Comparison of ENCODE assay signal across 17 cellular contexts in genomic region chr16:81664153-81664552, GRCh38.
DNase-seq lines count a peak whose midpoint lies in the region; ATAC-seq and TF ChIP-seq lines count a peak whose summit lies in the region.
"Had no signal": no experiment of that assay in that cellular context is flagged by ENCODE, and none has a peak within 500 bp of the region (broad histone marks: within the 10 kb centered on the region; RNA-seq: fewer than 3 reads in every experiment).

No MANE protein-coding gene starts in this region.

- peaks cover 23% of the 10 kb centered on the region for H3K36me3 Mint-ChIP-seq in activated T-helper 1 cell treated with anti-CD3 and anti-CD28 coated beads, Interleukin-12 subunit alpha, Interleukin-12 subunit beta, Interleukin-2, Interleukin-4 antibody, amounts not matched to agents 30 ng/mL and 10 ng/mL and 1 ng/mL, durations not matched to agents 14 hours and 24 hours and 36 hours (ENCODE audit: low read depth)
- H3K36me3 Mint-ChIP-seq in endothelial cell (ENCODE audit: low read depth, unreplicated experiment) (peaks cover 34% of the 10 kb centered on the region), nephron progenitor cell (ENCODE audit: low read depth) (peaks cover 30% of the 10 kb centered on the region)
- H3K36me3 Mint-ChIP-seq in stimulated activated effector memory CD8-positive, alpha-beta T cell treated with anti-CD3 and anti-CD28 coated beads, Interleukin-12 subunit alpha, Interleukin-12 subunit beta, amount 100 ng/mL, for 72 hours = peaks cover 43% of the 10 kb centered on the region

- TF ChIP-seq CTCF in endothelial cell (IDR thresholded peaks at IDR 0.05; ENCODE audit: unreplicated experiment) (no peak), nephron progenitor cell (IDR thresholded peaks at IDR 0.05) (no peak)

- H3K4me3 Mint-ChIP-seq in activated T-helper 1 cell treated with anti-CD3 and anti-CD28 coated beads, Interleukin-12 subunit alpha, Interleukin-12 subunit beta, Interleukin-2, Interleukin-4 antibody, amounts not matched to agents 30 ng/mL and 10 ng/mL and 1 ng/mL, durations not matched to agents 14 hours and 24 hours and 36 hours = no peak overlapping the region
- H3K4me3 Mint-ChIP-seq in endothelial cell (ENCODE audit: unreplicated experiment) (no peak overlapping the region), nephron progenitor cell (no peak overlapping the region)
- no peak overlapping the region for H3K4me3 Mint-ChIP-seq in stimulated activated effector memory CD8-positive, alpha-beta T cell treated with anti-CD3 and anti-CD28 coated beads, Interleukin-12 subunit alpha, Interleukin-12 subunit beta, amount 100 ng/mL, for 72 hours
- H3K4me3 Mint-ChIP-seq: CD4-positive, alpha-beta memory T cell; HFFc6 had no signal

- H3K4me1 Mint-ChIP-seq in activated T-helper 1 cell treated with anti-CD3 and anti-CD28 coated beads, Interleukin-12 subunit alpha, Interleukin-12 subunit beta, Interleukin-2, Interleukin-4 antibody, amounts not matched to agents 30 ng/mL and 10 ng/mL and 1 ng/mL, durations not matched to agents 14 hours and 24 hours and 36 hours (ENCODE audit: low read depth) = no peaks in the 10 kb centered on the region
- H3K4me1 Mint-ChIP-seq in endothelial cell (ENCODE audit: unreplicated experiment) (peaks cover 9% of the 10 kb centered on the region), nephron progenitor cell (peaks cover 36% of the 10 kb centered on the region)
- peaks cover 6% of the 10 kb centered on the region for H3K4me1 Mint-ChIP-seq in stimulated activated effector memory CD8-positive, alpha-beta T cell treated with anti-CD3 and anti-CD28 coated beads, Interleukin-12 subunit alpha, Interleukin-12 subunit beta, amount 100 ng/mL, for 72 hours

- ATAC-seq in stimulated activated effector memory CD8-positive, alpha-beta T cell treated with anti-CD3 and anti-CD28 coated beads, Interleukin-12 subunit alpha, Interleukin-12 subunit beta, amount 100 ng/mL, for 72 hours = no peak
- no peak for ATAC-seq in HG02571 (IDR thresholded peaks at IDR 0.05; ENCODE audit: unreplicated experiment)
- ATAC-seq: HCT116 had no signal

- H3K27me3 Mint-ChIP-seq in activated T-helper 1 cell treated with anti-CD3 and anti-CD28 coated beads, Interleukin-12 subunit alpha, Interleukin-12 subunit beta, Interleukin-2, Interleukin-4 antibody, amounts not matched to agents 30 ng/mL and 10 ng/mL and 1 ng/mL, durations not matched to agents 14 hours and 24 hours and 36 hours (ENCODE audit: insufficient read depth) = no peaks in the 10 kb centered on the region
- H3K27me3 Mint-ChIP-seq in endothelial cell (ENCODE audit: unreplicated experiment) = peaks cover 9% of the 10 kb centered on the region
- no peaks in the 10 kb centered on the region for H3K27me3 Mint-ChIP-seq in nephron progenitor cell (ENCODE audit: low read depth, poor library complexity)
- H3K27me3 Mint-ChIP-seq: CD4-positive, alpha-beta memory T cell had no signal

- intact Hi-C loops in activated T-helper 1 cell treated with anti-CD3 and anti-CD28 coated beads, Interleukin-12 subunit alpha, Interleukin-12 subunit beta, Interleukin-2, Interleukin-4 antibody, amounts not matched to agents 30 ng/mL and 10 ng/mL and 1 ng/mL, durations not matched to agents 14 hours and 24 hours and 36 hours (cut with micrococcal nuclease) = no loop called here

- no peak for DNase-seq in activated T-helper 1 cell treated with anti-CD3 and anti-CD28 coated beads, Interleukin-12 subunit alpha, Interleukin-12 subunit beta, Interleukin-2, Interleukin-4 antibody, amounts not matched to agents 30 ng/mL and 10 ng/mL and 1 ng/mL, durations not matched to agents 14 hours and 24 hours and 36 hours (ENCODE audit: low spot score)
- no peak for DNase-seq in endothelial cell (ENCODE audit: low spot score)
- DNase-seq in stimulated activated effector memory CD8-positive, alpha-beta T cell treated with anti-CD3 and anti-CD28 coated beads, Interleukin-12 subunit alpha, Interleukin-12 subunit beta, amount 100 ng/mL, for 72 hours (ENCODE audit: low spot score in 2 of 2) = no peak
- no peak for DNase-seq in caudate nucleus (lab: John Stamatoyannopoulos, UW)
- no peak for DNase-seq in activated effector memory CD4-positive, alpha-beta T cell treated with anti-CD3 and anti-CD28 coated beads, Interleukin-2, amount 50 U/mL, for 16 hours
- DNase-seq in nephron progenitor cell = no peak
- DNase-seq: ACHN; CD4-positive, alpha-beta memory T cell; DMS153; DMS79; GDM1; GOT3; H7; HFFc6 had no signal

- no peak overlapping the region for H3K27ac ChIP-seq in caudate nucleus (ENCODE audit: low read depth, low read length)
- H3K27ac ChIP-seq: C4-2B had no signal

- peak overlapping the region; percentile 31 for H3K27ac Mint-ChIP-seq in activated T-helper 1 cell treated with anti-CD3 and anti-CD28 coated beads, Interleukin-12 subunit alpha, Interleukin-12 subunit beta, Interleukin-2, Interleukin-4 antibody, amounts not matched to agents 30 ng/mL and 10 ng/mL and 1 ng/mL, durations not matched to agents 14 hours and 24 hours and 36 hours
- H3K27ac Mint-ChIP-seq in endothelial cell (ENCODE audit: unreplicated experiment) (peak overlapping the region; percentile 30), nephron progenitor cell (no peak overlapping the region)
- H3K27ac Mint-ChIP-seq in stimulated activated effector memory CD8-positive, alpha-beta T cell treated with anti-CD3 and anti-CD28 coated beads, Interleukin-12 subunit alpha, Interleukin-12 subunit beta, amount 100 ng/mL, for 72 hours = peak overlapping the region; percentile 30
- H3K27ac Mint-ChIP-seq: HFFc6 had no signal

- H3K9me3 Mint-ChIP-seq in activated T-helper 1 cell treated with anti-CD3 and anti-CD28 coated beads, Interleukin-12 subunit alpha, Interleukin-12 subunit beta, Interleukin-2, Interleukin-4 antibody, amounts not matched to agents 30 ng/mL and 10 ng/mL and 1 ng/mL, durations not matched to agents 14 hours and 24 hours and 36 hours = no peaks in the 10 kb centered on the region
- H3K9me3 Mint-ChIP-seq in endothelial cell (ENCODE audit: unreplicated experiment) = no peaks in the 10 kb centered on the region
- no peaks in the 10 kb centered on the region for H3K9me3 Mint-ChIP-seq in stimulated activated effector memory CD8-positive, alpha-beta T cell treated with anti-CD3 and anti-CD28 coated beads, Interleukin-12 subunit alpha, Interleukin-12 subunit beta, amount 100 ng/mL, for 72 hours
- H3K9me3 Mint-ChIP-seq in nephron progenitor cell = no peaks in the 10 kb centered on the region
- H3K9me3 Mint-ChIP-seq: HFFc6 had no signal
